ENCODE assay signal across 9 cellular contexts in genomic region chr13:51797664-51798488, GRCh38. TPM values are rescaled to one million over a fixed set of nuclear protein-coding genes. Genes with fewer than 3 reads are reported as not detected.
DNase-seq lines count a peak whose midpoint lies in the region; ATAC-seq and TF ChIP-seq lines count a peak whose summit lies in the region.
"Had no signal": no experiment of that assay in that cellular context is flagged by ENCODE, and none has a peak within 500 bp of the region (broad histone marks: within the 10 kb centered on the region; RNA-seq: fewer than 3 reads in every experiment).

No MANE protein-coding gene starts in this region.

- no peaks in the 10 kb centered on the region for H3K27me3 Mint-ChIP-seq in CD4-positive, alpha-beta T cell

- H3F3A ChIP-seq in OCI-LY1 (ENCODE audit: insufficient read depth, low read length), result no peaks in the 10 kb centered on the region
- H3F3A ChIP-seq in smooth muscle cell (ENCODE audit: low read depth), result peaks cover 9% of the 10 kb centered on the region

- H3K36me3 Mint-ChIP-seq in CD4-positive, alpha-beta T cell (ENCODE audit: low read depth), result peaks cover 32% of the 10 kb centered on the region

- H3K9ac ChIP-seq in OCI-LY1 (ENCODE audit: low read length), result no peak overlapping the region
- no peak overlapping the region for H3K9ac ChIP-seq in smooth muscle cell (ENCODE audit: low read depth)

- no peak for TF ChIP-seq POLR2A in heart left ventricle (IDR thresholded peaks at IDR 0.05)

- no peaks in the 10 kb centered on the region for H3K79me2 ChIP-seq in OCI-LY1 (ENCODE audit: insufficient read depth, low read length)
- no peaks in the 10 kb centered on the region for H3K79me2 ChIP-seq in smooth muscle cell (ENCODE audit: low read depth)

- ATAC-seq in CD4-positive, alpha-beta T cell (ENCODE audit: poor library complexity), result peak; percentile 63
- ATAC-seq in GM18909 (IDR thresholded peaks at IDR 0.05; ENCODE audit: poor library complexity, unreplicated experiment) (peak; percentile 49), heart left ventricle (peak in 1 of 4 donors; percentile 2)
- ATAC-seq: right cardiac atrium had no signal

- H3K9me3 ChIP-seq in CD4-positive, alpha-beta T cell (ENCODE audit: control insufficient read depth, low read length), result no peaks in the 10 kb centered on the region
- H3K9me3 ChIP-seq in OCI-LY1 (ENCODE audit: low read length) (no peaks in the 10 kb centered on the region), heart left ventricle (no peaks in the 10 kb centered on the region), smooth muscle cell (replicated peaks; ENCODE audit: low read depth) (no peaks in the 10 kb centered on the region)

- no peak overlapping the region for H3K4me3 ChIP-seq in OCI-LY1 (ENCODE audit: low read depth, low read length, poor library complexity, severe bottlenecking)
- no peak overlapping the region for H3K4me3 ChIP-seq in heart left ventricle
- no peak overlapping the region for H3K4me3 ChIP-seq in smooth muscle cell

- H3K4me1 Mint-ChIP-seq in CD4-positive, alpha-beta T cell (ENCODE audit: low read depth), result peaks cover 27% of the 10 kb centered on the region

- CTCF ChIA-PET in CD4-positive, alpha-beta T cell (lab: Charles Lee), result interaction anchor here (0.5 to 2.0 kb wide), 27 partner anchors 9 to 673 kb away, joined by 3 to 14 read pairs (median 4); partner anchors contain the start of gene INTS6

- H2AFZ ChIP-seq in OCI-LY1 (ENCODE audit: low read length), result no peak overlapping the region
- no peak overlapping the region for H2AFZ ChIP-seq in smooth muscle cell (ENCODE audit: low read depth)

- H3K27ac Mint-ChIP-seq in CD4-positive, alpha-beta T cell, result peak overlapping the region; percentile 99

- no peak overlapping the region for H3K27ac ChIP-seq in CD4-positive, alpha-beta T cell (ENCODE audit: low read depth, low read length)
- H3K27ac ChIP-seq in OCI-LY1 (ENCODE audit: low read depth, low read length, poor library complexity, severe bottlenecking), result no peak overlapping the region
- H3K27ac ChIP-seq in heart left ventricle, result no peak overlapping the region
- H3K27ac ChIP-seq in smooth muscle cell (ENCODE audit: low read depth), result no peak overlapping the region

- POLR2A ChIA-PET in CD4-positive, alpha-beta T cell (lab: Charles Lee), result interaction anchor here (0.6 to 7.4 kb wide), 13 partner anchors 23 to 887 kb away, joined by 3 to 135 read pairs (median 4); partner anchors contain the start of gene INTS6

- H3K27me3 ChIP-seq in CD4-positive, alpha-beta T cell (ENCODE audit: control insufficient read depth, insufficient read depth, low read length), result no peaks in the 10 kb centered on the region
- H3K27me3 ChIP-seq in OCI-LY1 (ENCODE audit: insufficient read depth, low read length), result no peaks in the 10 kb centered on the region
- H3K27me3 ChIP-seq in heart left ventricle, result no peaks in the 10 kb centered on the region
- no peaks in the 10 kb centered on the region for H3K27me3 ChIP-seq in smooth muscle cell (ENCODE audit: low read depth)

- DNase-seq in CD4-positive, alpha-beta T cell, result peak; percentile 36 to 63 (median 51)
- DNase-seq in KBM-7 (peak; percentile 76), heart left ventricle (peak in 1 of 5 donors; percentile 45), smooth muscle cell (lab: John Stamatoyannopoulos, UW; ENCODE audit: unreplicated experiment) (no peak), occipital lobe (lab: John Stamatoyannopoulos, UW) (no peak)
- peak; percentile 59 for DNase-seq in activated naive CD4-positive, alpha-beta T cell treated with Interleukin-2 at 50 U/mL for 16 hours

- H4K20me1 ChIP-seq in OCI-LY1 (ENCODE audit: insufficient read depth, low read length) (no peaks in the 10 kb centered on the region), smooth muscle cell (ENCODE audit: low read depth) (no peaks in the 10 kb centered on the region)

- in situ Hi-C loops in KBM-7 (cut with MboI; ENCODE audit: low pct_unique_long_range_greater_than_20kb, low sequenced_read_pairs), result loop anchor here (25.0 kb wide), 1 partner anchor 361 kb away; no protein-coding TSS in a partner anchor

- no peak overlapping the region for H3K4me2 ChIP-seq in OCI-LY1 (ENCODE audit: low read length)
- no peak overlapping the region for H3K4me2 ChIP-seq in smooth muscle cell

- no peaks in the 10 kb centered on the region for H3K9me3 Mint-ChIP-seq in CD4-positive, alpha-beta T cell

- TF ChIP-seq CTCF in CD4-positive, alpha-beta T cell (IDR thresholded peaks at IDR 0.05), result peak; percentile 71
- TF ChIP-seq CTCF in OCI-LY1 (IDR thresholded peaks at IDR 0.05; ENCODE audit: low read length), result peak; percentile 78
- TF ChIP-seq CTCF in heart left ventricle (IDR thresholded peaks at IDR 0.05), result peak in 10 of 12 donors; percentile 23 to 48 (median 36)
- peak; percentile 49 for TF ChIP-seq CTCF in smooth muscle cell (IDR thresholded peaks at IDR 0.05; ENCODE audit: borderline replicate concordance, insufficient read depth, poor library complexity, severe bottlenecking)

- no peaks in the 10 kb centered on the region for H3K9me2 ChIP-seq in OCI-LY1 (ENCODE audit: low read depth, low read length)

- H3K4me1 ChIP-seq in OCI-LY1 (ENCODE audit: insufficient read depth, low read length, severe bottlenecking) (peaks cover 59% of the 10 kb centered on the region), heart left ventricle (peaks cover 4 to 34% (median 22%) of the 10 kb centered on the region in 12 donors), smooth muscle cell (ENCODE audit: low read depth) (peaks cover 18% of the 10 kb centered on the region)

- intact Hi-C loops in CD4-positive, alpha-beta T cell (cut with DNase I, micrococcal nuclease), result loop anchor here (1.0 to 10.0 kb wide), 5 partner anchors 353 to 671 kb away; no protein-coding TSS in a partner anchor
- intact Hi-C loops in heart left ventricle (cut with DNase I), result loop anchor here in 5 of 10 donors (5.0 to 10.0 kb wide), 5 partner anchors 213 to 363 kb away; partner anchors contain the start of genes WDFY2 (in 2 of the 5) and INTS6 (in 1 of the 5)

- no peaks in the 10 kb centered on the region for H3K36me3 ChIP-seq in OCI-LY1 (ENCODE audit: insufficient read depth, low read length)
- H3K36me3 ChIP-seq in heart left ventricle, result peaks cover 0 to 14% (median 0%) of the 10 kb centered on the region in 9 donors
- no peaks in the 10 kb centered on the region for H3K36me3 ChIP-seq in smooth muscle cell (ENCODE audit: low read depth)

- no peak overlapping the region for H3K4me3 Mint-ChIP-seq in CD4-positive, alpha-beta T cell

- 72 to 80% (median 77%) methylated on average over 11 to 12 of the region's 12 CpGs for WGBS in heart left ventricle, 4 donors
- WGBS in smooth muscle cell (ENCODE audit: low lambda C conversion rate), result 72% methylated on average over 12 of the region's 12 CpGs

RNA-seq across cellular contexts. Expression of gene DHRS12, which starts 6.1 kb away (rescaled TPM):
- total RNA-seq in CD4-positive, alpha-beta T cell, result 10 to 100 TPM in 1 of 2 experiments, 1 to 10 TPM in 1; 10.0 to 14.8 TPM
- total RNA-seq in heart left ventricle, result 10 to 100 TPM in 7 of 9 donors, 1 to 10 TPM in 2; 4.8 to 13.1 (median 12.1) TPM
- 10 to 100 TPM in 1 of 2 donors, 1 to 10 TPM in 1; 3.9 to 13.9 TPM for polyA plus RNA-seq in heart left ventricle
- total RNA-seq in smooth muscle cell, result 4.3 and 5.7 TPM in 2 replicates
- polyA plus RNA-seq in smooth muscle cell, result 9.8 and 9.9 TPM in 2 replicates
- 5.6 TPM for total RNA-seq in occipital lobe

RNA-seq across cellular contexts. Expression of gene TMEM272, which starts 47.1 kb away (rescaled TPM):
- total RNA-seq in CD4-positive, alpha-beta T cell, result 1 to 10 TPM; 2.7 to 2.8 TPM
- total RNA-seq in heart left ventricle, result 1 to 10 TPM in 3 of 9 donors, under 1 TPM in 5, not detected in 1; 0.14 to 1.6 (median 0.45) TPM
- polyA plus RNA-seq in heart left ventricle, result under 1 TPM; 0.21 to 0.34 TPM
- 0.18 TPM in 2 replicates for total RNA-seq in smooth muscle cell
- 0.22 and 0.26 TPM in 2 replicates for polyA plus RNA-seq in smooth muscle cell
- 0.16 TPM for total RNA-seq in occipital lobe

Comparison
In these comparisons a context has a peak if more than half of its experiments do, and no peak if none do; other contexts are left out.
1. DNase-seq: peak in CD4-positive, alpha-beta T cell (10 of 10), KBM-7 (single experiment) and activated naive CD4-positive, alpha-beta T cell treated with Interleukin-2 at 50 U/mL for 16 hours (single experiment); none in smooth muscle cell (single experiment) and occipital lobe (single experiment).
2. Peak in every context shown above with its lines, with median percentiles within 50 percentile points of each other: CTCF ChIP-seq.